Comparison of ENCODE assay signal across 1 cellular context in the genomic region with DNA sequence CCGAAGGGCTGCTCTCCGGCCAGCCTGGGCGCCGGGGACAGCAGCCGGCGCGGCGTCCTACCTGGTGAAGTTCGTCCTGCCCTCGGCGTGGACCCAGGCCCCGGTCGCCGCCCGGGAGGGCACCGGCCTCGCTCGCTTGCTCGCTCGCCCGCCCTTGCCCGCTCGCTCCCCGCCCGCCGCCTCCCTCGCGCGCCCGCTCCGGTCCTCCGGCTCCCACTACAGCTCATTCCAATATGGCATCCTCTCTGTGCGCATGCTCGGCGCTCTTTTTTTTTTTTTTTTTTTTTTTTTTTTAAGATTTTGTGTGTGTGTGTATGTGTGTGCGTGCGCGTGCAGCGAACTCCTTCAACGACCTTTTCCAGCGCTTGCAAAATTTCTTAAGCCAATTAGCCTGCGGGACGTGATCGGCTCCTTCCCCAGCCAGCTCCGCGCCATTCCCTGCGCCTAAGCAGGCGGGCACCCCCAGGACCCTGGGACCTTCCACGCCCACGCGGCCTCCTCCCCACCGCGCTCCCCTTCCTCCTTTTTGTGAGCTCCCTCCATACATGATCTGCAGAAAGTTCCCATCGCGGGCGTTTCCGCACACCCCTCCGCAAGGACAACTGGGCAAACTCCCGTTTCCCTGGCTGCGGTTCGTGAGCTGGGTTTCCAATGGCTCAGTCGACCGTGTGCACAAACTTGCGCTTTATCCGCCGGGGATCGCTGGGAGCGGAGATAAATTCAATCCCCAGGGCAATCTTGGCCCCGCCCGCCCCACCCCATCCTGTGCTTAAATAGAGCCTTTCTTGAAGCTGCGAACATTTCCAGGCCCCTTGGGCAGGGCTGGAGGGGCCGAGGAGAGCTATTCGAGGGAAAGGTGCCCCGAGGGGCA.
TF ChIP-seq lines count a peak whose summit lies in the region.

A gene (minus strand): TSS at position 235 of the 871 bp plus-strand sequence. CDS start 29,136 bp downstream, outside the sequence.

TF ChIP-seq in WTC11, 78 proteins besides CTCF, POLR2A, EP300 and RAD21 (continued from another document):
- TF ChIP-seq, protein P1, sequence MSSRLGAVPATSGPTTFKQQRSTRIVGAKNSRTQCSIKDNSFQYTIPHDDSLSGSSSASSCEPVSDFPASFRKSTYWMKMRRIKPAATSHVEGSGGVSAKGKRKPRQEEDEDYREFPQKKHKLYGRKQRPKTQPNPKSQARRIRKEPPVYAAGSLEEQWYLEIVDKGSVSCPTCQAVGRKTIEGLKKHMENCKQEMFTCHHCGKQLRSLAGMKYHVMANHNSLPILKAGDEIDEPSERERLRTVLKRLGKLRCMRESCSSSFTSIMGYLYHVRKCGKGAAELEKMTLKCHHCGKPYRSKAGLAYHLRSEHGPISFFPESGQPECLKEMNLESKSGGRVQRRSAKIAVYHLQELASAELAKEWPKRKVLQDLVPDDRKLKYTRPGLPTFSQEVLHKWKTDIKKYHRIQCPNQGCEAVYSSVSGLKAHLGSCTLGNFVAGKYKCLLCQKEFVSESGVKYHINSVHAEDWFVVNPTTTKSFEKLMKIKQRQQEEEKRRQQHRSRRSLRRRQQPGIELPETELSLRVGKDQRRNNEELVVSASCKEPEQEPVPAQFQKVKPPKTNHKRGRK (CRISPR knock-in tag; IDR thresholded peaks at IDR 0.05; ENCODE audit: borderline replicate concordance), result no peak
- TF ChIP-seq, protein P2, sequence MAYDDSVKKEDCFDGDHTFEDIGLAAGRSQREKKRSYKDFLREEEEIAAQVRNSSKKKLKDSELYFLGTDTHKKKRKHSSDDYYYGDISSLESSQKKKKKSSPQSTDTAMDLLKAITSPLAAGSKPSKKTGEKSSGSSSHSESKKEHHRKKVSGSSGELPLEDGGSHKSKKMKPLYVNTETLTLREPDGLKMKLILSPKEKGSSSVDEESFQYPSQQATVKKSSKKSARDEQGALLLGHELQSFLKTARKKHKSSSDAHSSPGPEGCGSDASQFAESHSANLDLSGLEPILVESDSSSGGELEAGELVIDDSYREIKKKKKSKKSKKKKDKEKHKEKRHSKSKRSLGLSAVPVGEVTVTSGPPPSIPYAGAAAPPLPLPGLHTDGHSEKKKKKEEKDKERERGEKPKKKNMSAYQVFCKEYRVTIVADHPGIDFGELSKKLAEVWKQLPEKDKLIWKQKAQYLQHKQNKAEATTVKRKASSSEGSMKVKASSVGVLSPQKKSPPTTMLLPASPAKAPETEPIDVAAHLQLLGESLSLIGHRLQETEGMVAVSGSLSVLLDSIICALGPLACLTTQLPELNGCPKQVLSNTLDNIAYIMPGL (CRISPR knock-in tag; IDR thresholded peaks at IDR 0.05), result 0 out of 2 replicates have a peak, but pooled peaks have one; percentile 7
- TF ChIP-seq, protein P3, sequence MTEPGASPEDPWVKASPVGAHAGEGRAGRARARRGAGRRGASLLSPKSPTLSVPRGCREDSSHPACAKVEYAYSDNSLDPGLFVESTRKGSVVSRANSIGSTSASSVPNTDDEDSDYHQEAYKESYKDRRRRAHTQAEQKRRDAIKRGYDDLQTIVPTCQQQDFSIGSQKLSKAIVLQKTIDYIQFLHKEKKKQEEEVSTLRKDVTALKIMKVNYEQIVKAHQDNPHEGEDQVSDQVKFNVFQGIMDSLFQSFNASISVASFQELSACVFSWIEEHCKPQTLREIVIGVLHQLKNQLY (CRISPR knock-in tag; IDR thresholded peaks at IDR 0.05), result no peak
- 0 out of 2 replicates have a peak, but pooled peaks have one; percentile 33 for TF ChIP-seq SP1 (CRISPR knock-in tag; conservative IDR thresholded peaks at IDR 0.05)
- TF ChIP-seq, protein P4, sequence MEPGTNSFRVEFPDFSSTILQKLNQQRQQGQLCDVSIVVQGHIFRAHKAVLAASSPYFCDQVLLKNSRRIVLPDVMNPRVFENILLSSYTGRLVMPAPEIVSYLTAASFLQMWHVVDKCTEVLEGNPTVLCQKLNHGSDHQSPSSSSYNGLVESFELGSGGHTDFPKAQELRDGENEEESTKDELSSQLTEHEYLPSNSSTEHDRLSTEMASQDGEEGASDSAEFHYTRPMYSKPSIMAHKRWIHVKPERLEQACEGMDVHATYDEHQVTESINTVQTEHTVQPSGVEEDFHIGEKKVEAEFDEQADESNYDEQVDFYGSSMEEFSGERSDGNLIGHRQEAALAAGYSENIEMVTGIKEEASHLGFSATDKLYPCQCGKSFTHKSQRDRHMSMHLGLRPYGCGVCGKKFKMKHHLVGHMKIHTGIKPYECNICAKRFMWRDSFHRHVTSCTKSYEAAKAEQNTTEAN (CRISPR knock-in tag; IDR thresholded peaks at IDR 0.05), result 0 out of 2 replicates have a peak, but pooled peaks have one; percentile 40
- TF ChIP-seq, protein P5, sequence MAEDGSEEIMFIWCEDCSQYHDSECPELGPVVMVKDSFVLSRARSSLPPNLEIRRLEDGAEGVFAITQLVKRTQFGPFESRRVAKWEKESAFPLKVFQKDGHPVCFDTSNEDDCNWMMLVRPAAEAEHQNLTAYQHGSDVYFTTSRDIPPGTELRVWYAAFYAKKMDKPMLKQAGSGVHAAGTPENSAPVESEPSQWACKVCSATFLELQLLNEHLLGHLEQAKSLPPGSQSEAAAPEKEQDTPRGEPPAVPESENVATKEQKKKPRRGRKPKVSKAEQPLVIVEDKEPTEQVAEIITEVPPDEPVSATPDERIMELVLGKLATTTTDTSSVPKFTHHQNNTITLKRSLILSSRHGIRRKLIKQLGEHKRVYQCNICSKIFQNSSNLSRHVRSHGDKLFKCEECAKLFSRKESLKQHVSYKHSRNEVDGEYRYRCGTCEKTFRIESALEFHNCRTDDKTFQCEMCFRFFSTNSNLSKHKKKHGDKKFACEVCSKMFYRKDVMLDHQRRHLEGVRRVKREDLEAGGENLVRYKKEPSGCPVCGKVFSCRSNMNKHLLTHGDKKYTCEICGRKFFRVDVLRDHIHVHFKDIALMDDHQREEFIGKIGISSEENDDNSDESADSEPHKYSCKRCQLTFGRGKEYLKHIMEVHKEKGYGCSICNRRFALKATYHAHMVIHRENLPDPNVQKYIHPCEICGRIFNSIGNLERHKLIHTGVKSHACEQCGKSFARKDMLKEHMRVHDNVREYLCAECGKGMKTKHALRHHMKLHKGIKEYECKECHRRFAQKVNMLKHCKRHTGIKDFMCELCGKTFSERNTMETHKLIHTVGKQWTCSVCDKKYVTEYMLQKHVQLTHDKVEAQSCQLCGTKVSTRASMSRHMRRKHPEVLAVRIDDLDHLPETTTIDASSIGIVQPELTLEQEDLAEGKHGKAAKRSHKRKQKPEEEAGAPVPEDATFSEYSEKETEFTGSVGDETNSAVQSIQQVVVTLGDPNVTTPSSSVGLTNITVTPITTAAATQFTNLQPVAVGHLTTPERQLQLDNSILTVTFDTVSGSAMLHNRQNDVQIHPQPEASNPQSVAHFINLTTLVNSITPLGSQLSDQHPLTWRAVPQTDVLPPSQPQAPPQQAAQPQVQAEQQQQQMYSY (CRISPR knock-in tag; IDR thresholded peaks at IDR 0.05), result no peak
- TF ChIP-seq OVOL2 (CRISPR knock-in tag; IDR thresholded peaks at IDR 0.05; ENCODE audit: borderline replicate concordance), result no peak
- TF ChIP-seq CREB1 (CRISPR knock-in tag; IDR thresholded peaks at IDR 0.05), result no peak
